ENCODE assay signal across 1 cellular context in genomic region chr10:112250555-112250954, GRCh38.
TF ChIP-seq lines count a peak whose summit lies in the region.

No MANE protein-coding gene starts in this region.

TF ChIP-seq in IMR-90, 13 proteins besides CTCF, POLR2A, EP300 and RAD21 (continued from another document):
- no peak for TF ChIP-seq CHD1 (IDR thresholded peaks at IDR 0.05; ENCODE audit: low read depth, low read length)
- no peak for TF ChIP-seq FOS (IDR thresholded peaks at IDR 0.05; ENCODE audit: low read depth, low read length)
